In genomic region chr14:105005929-105006830, GRCh38 we compare ENCODE assay signal across 2 cellular contexts.
A peak's percentile ranks its signal among the peaks of the same experiment; 100 is the strongest.
TF ChIP-seq lines count a peak whose summit lies in the region.

No MANE protein-coding gene starts in this region.

TF ChIP-seq in GM12891, 5 proteins besides CTCF, POLR2A, EP300 and RAD21:
- TF ChIP-seq POLR2AphosphoS5 (IDR thresholded peaks at IDR 0.05; ENCODE audit: low read depth, low read length) = 0 out of 2 replicates have a peak, but pooled peaks have one; percentile 12
- TF ChIP-seq TAF1 (IDR thresholded peaks at IDR 0.05; ENCODE audit: low read depth, low read length) = no peak
TF ChIP-seq in GM12891: peak in this region for 1.

TF ChIP-seq in H1, 55 proteins besides CTCF, POLR2A, EP300 and RAD21:
- TF ChIP-seq SAP30 (IDR thresholded peaks at IDR 0.05; ENCODE audit: insufficient read depth, insufficient replicate concordance, low read length) (no peak), ATF2 (IDR thresholded peaks at IDR 0.05; ENCODE audit: low read length) (no peak), SP2 (IDR thresholded peaks at IDR 0.05; ENCODE audit: low read length) (no peak), CHD2 (IDR thresholded peaks at IDR 0.05; ENCODE audit: low read length) (no peak), RBBP5 (IDR thresholded peaks at IDR 0.05; ENCODE audit: borderline replicate concordance, low read depth, low read length) (no peak), SIN3A (conservative IDR thresholded peaks at IDR 0.05 in 1 of 2, IDR thresholded peaks at IDR 0.05 in 1 of 2; ENCODE audit: low read depth in 1 of 2, low read length in 2 of 2) (no peak), ZNF274 (IDR thresholded peaks at IDR 0.05; ENCODE audit: borderline replicate concordance, extremely low read depth, low read length) (no peak), TEAD4 (IDR thresholded peaks at IDR 0.05; ENCODE audit: low read depth, low read length) (no peak), CEBPB (IDR thresholded peaks at IDR 0.05; ENCODE audit: low read depth, low read length) (no peak), ASH2L (IDR thresholded peaks at IDR 0.05; ENCODE audit: low read length) (no peak), SUZ12 (IDR thresholded peaks at IDR 0.05; ENCODE audit: low read length) (no peak), MAX (IDR thresholded peaks at IDR 0.05) (no peak), SIX5 (IDR thresholded peaks at IDR 0.05; ENCODE audit: low read depth, low read length) (no peak), CTBP2 (IDR thresholded peaks at IDR 0.05; ENCODE audit: borderline replicate concordance, insufficient read depth, insufficient read length, low read length) (no peak), SIRT6 (IDR thresholded peaks at IDR 0.05; ENCODE audit: low read length) (no peak), ATF3 (IDR thresholded peaks at IDR 0.05; ENCODE audit: insufficient read depth, low read depth, low read length) (no peak), SRF (IDR thresholded peaks at IDR 0.05; ENCODE audit: low read depth, low read length) (no peak), EZH2 (IDR thresholded peaks at IDR 0.05; ENCODE audit: low read depth, low read length, severe bottlenecking) (no peak)
TF ChIP-seq in H1: peak in this region for 0.
